Comparison of ENCODE assay signal across 9 cellular contexts in the genomic region with DNA sequence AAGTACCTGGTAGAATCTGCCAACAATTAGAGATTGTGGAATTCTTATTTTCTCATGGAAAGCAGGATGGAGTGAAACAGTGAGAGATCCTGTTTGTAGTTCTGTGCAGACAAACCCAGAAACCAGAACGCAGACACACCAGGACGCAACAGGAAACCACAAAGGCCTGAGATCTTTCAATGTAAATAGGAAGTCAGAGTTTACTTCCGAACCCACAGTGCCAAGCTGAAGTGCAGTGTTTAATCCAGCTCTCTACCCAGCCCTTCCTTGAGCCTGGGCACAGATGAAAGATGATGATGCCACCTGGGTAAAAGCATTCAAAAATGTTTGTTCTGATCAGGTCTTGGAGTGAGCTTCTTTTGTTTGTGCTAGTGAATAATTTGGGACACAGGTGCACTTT.
DNase-seq lines count a peak whose midpoint lies in the region; ATAC-seq and TF ChIP-seq lines count a peak whose summit lies in the region.
"Had no signal": no experiment of that assay in that cellular context is flagged by ENCODE, and none has a peak within 500 bp of the region (broad histone marks: within the 10 kb centered on the region; RNA-seq: fewer than 3 reads in every experiment).

No MANE protein-coding gene starts in this region.

- TF ChIP-seq CTCF in BE2C (IDR thresholded peaks at IDR 0.05; ENCODE audit: low read depth, low read length) = no peak

- no peaks in the 10 kb centered on the region for H3K9me3 ChIP-seq in BE2C

- ATAC-seq in HG03159 (IDR thresholded peaks at IDR 0.05; ENCODE audit: unreplicated experiment) = peak; percentile 70
- peak; percentile 15 for ATAC-seq in esophagus mucosa
- ATAC-seq in GM18517 (IDR thresholded peaks at IDR 0.05; ENCODE audit: unreplicated experiment) = no peak
- ATAC-seq in HG03280 (IDR thresholded peaks at IDR 0.05; ENCODE audit: unreplicated experiment) = no peak

- H3K36me3 ChIP-seq in BE2C = no peaks in the 10 kb centered on the region

- no peaks in the 10 kb centered on the region for H3K4me1 ChIP-seq in BE2C

- no peaks in the 10 kb centered on the region for H3K27me3 ChIP-seq in BE2C

- peak; percentile 26 for DNase-seq in activated gamma-delta T cell treated with Interleukin-2 at 50 U/mL for 16 hours
- DNase-seq in activated gamma-delta T cell (lab: John Stamatoyannopoulos, UW) = no peak
- DNase-seq in SKM-1 (lab: John Stamatoyannopoulos, UW; ENCODE audit: unreplicated experiment) = peak; percentile 80
- DNase-seq in BE2C = no peak

- H3K4me3 ChIP-seq in BE2C (ENCODE audit: low read depth, low read length) = no peak overlapping the region
- H3K4me3 ChIP-seq: SK-N-MC had no signal

Comparison
In these comparisons a context has a peak if more than half of its experiments do, and no peak if none do; other contexts are left out.
1. DNase-seq: peak in activated gamma-delta T cell treated with Interleukin-2 at 50 U/mL for 16 hours (single experiment) and SKM-1 (single experiment); none in activated gamma-delta T cell (single experiment) and BE2C (single experiment).
2. ATAC-seq: peak in HG03159 (single experiment) and esophagus mucosa (single experiment); none in GM18517 (single experiment) and HG03280 (single experiment).